In the genomic region with DNA sequence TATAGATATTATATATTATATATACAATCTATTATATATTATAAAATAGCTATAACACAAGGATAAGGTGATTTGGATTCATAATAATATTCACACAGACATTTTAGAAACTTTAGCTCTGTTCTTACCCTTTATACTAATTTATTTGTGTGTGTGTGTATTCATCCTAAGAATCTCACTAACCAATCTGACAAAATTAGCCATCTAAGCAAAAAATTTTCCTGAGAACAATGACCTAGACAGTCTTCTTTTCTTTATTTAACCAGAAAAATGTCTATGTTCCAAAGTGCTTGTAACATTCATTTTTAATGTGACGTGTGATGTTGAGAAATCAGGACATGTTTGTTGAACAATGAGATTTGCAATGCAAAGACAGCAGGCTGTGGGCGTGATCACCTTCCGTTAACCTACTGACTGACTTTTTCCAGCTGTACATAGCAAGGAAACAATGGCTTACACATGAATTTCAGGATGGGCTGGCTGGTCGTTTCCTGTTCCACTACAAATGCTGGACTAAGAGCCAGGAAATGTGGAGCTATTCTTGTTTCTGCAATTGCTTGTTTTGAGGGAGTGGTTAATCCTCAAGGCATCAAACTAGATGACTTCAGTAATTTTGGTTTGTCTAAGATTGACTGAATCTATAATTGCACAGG, we compare ENCODE assay signal across 14 cellular contexts.
DNase-seq lines count a peak whose midpoint lies in the region; ATAC-seq and TF ChIP-seq lines count a peak whose summit lies in the region.
"Had no signal": no experiment of that assay in that cellular context is flagged by ENCODE, and none has a peak within 500 bp of the region (broad histone marks: within the 10 kb centered on the region; RNA-seq: fewer than 3 reads in every experiment).

No MANE protein-coding gene starts in this region.

- peaks cover 0 to 9% (median 0%) of the 10 kb centered on the region in 5 donors for H3K27me3 Mint-ChIP-seq in naive thymus-derived CD4-positive, alpha-beta T cell

- no peaks in the 10 kb centered on the region for H3K36me3 Mint-ChIP-seq in naive thymus-derived CD4-positive, alpha-beta T cell

- H3K9me3 Mint-ChIP-seq in naive thymus-derived CD4-positive, alpha-beta T cell, result peaks cover 0 to 3% (median 0%) of the 10 kb centered on the region in 11 donors

- no peak overlapping the region for H3K27ac Mint-ChIP-seq in naive thymus-derived CD4-positive, alpha-beta T cell

- no peak for TF ChIP-seq CTCF in fibroblast of mammary gland (conservative IDR thresholded peaks at IDR 0.05; ENCODE audit: control insufficient read depth, insufficient read depth, low read depth, low read length)
- no peak for TF ChIP-seq CTCF in liver (IDR thresholded peaks at IDR 0.05; ENCODE audit: low read depth, low read length, missing input control)
- TF ChIP-seq CTCF in thyroid gland (IDR thresholded peaks at IDR 0.05), result no peak
- TF ChIP-seq CTCF in coronary artery (IDR thresholded peaks at IDR 0.05), result no peak

- no peak overlapping the region for H3K9ac ChIP-seq in adipocyte (ENCODE audit: low read length)
- H3K9ac ChIP-seq in liver (ENCODE audit: low read depth in 1 of 2, low read length in 2 of 2), result no peak overlapping the region

- POLR2A ChIA-PET in naive thymus-derived CD4-positive, alpha-beta T cell (lab: Charles Lee), result no interaction called here

- no peak for ATAC-seq in HG03039 (IDR thresholded peaks at IDR 0.05; ENCODE audit: unreplicated experiment)
- ATAC-seq in naive thymus-derived CD4-positive, alpha-beta T cell, result no peak

- 41% methylated on average over 4 of the region's 4 CpGs for WGBS in liver
- 51 to 58% methylated on average over 4 of the region's 4 CpGs for WGBS in thyroid gland, 2 donors

- intact Hi-C loops in thyroid gland (cut with DNase I), result no loop called here
- intact Hi-C loops in naive thymus-derived CD4-positive, alpha-beta T cell (cut with micrococcal nuclease), result no loop called here

- H3K27me3 ChIP-seq in adipocyte (replicated peaks; ENCODE audit: control insufficient read depth, insufficient read depth, low read length), result peaks cover 4% of the 10 kb centered on the region
- peaks cover 0 to 3% (median 0%) of the 10 kb centered on the region in 4 donors for H3K27me3 ChIP-seq in liver (ENCODE audit: control insufficient read depth in 4 of 4, insufficient read depth in 4 of 4, low read length in 3 of 4)
- H3K27me3 ChIP-seq in thyroid gland, result no peaks in the 10 kb centered on the region
- no peaks in the 10 kb centered on the region for H3K27me3 ChIP-seq in naive thymus-derived CD4-positive, alpha-beta T cell (ENCODE audit: control insufficient read depth in 2 of 2, insufficient read depth in 2 of 2, low read length in 2 of 2)

- no peaks in the 10 kb centered on the region for H3K36me3 ChIP-seq in adipocyte (ENCODE audit: control insufficient read depth, insufficient read depth, low read length, severe bottlenecking)
- H3K36me3 ChIP-seq in liver (ENCODE audit: control insufficient read depth in 4 of 4, insufficient read depth in 3 of 4, low read depth in 1 of 4, low read length in 3 of 4), result no peaks in the 10 kb centered on the region
- no peaks in the 10 kb centered on the region for H3K36me3 ChIP-seq in thyroid gland
- no peaks in the 10 kb centered on the region for H3K36me3 ChIP-seq in naive thymus-derived CD4-positive, alpha-beta T cell (ENCODE audit: control insufficient read depth in 2 of 3, insufficient read depth in 3 of 3, low read length in 3 of 3)
- H3K36me3 ChIP-seq: thoracic aorta had no signal

- H3K4me3 ChIP-seq in adipocyte (ENCODE audit: low read length) (no peak overlapping the region), fibroblast of mammary gland (ENCODE audit: control insufficient read depth, low read depth, low read length) (no peak overlapping the region), liver (ENCODE audit: low read depth in 1 of 3, low read length in 3 of 3) (no peak overlapping the region), thyroid gland (replicated peaks in 1 of 3) (no peak overlapping the region), coronary artery (no peak overlapping the region)
- H3K4me3 ChIP-seq in naive thymus-derived CD4-positive, alpha-beta T cell (ENCODE audit: low read length), result no peak overlapping the region
- H3K4me3 ChIP-seq: thoracic aorta had no signal

- peaks cover 0 to 3% (median 0%) of the 10 kb centered on the region in 7 donors for H3K4me1 Mint-ChIP-seq in naive thymus-derived CD4-positive, alpha-beta T cell

- no peak for TF ChIP-seq RAD21 in liver (IDR thresholded peaks at IDR 0.05)

- H3K4me1 ChIP-seq in adipocyte (ENCODE audit: control insufficient read depth, insufficient read depth, low read length) (peaks cover 4% of the 10 kb centered on the region), liver (ENCODE audit: control insufficient read depth in 4 of 4, insufficient read depth in 4 of 4, low read length in 3 of 4) (no peaks in the 10 kb centered on the region), thyroid gland (no peaks in the 10 kb centered on the region)
- H3K4me1 ChIP-seq in naive thymus-derived CD4-positive, alpha-beta T cell (ENCODE audit: control insufficient read depth in 2 of 2, insufficient read depth in 2 of 2, low read length in 2 of 2), result no peaks in the 10 kb centered on the region

- H3K9me3 ChIP-seq in adipocyte (ENCODE audit: control insufficient read depth, low read length) (no peaks in the 10 kb centered on the region), liver (ENCODE audit: control insufficient read depth in 4 of 4, low read length in 3 of 4) (no peaks in the 10 kb centered on the region), thyroid gland (no peaks in the 10 kb centered on the region)
- H3K9me3 ChIP-seq in naive thymus-derived CD4-positive, alpha-beta T cell (ENCODE audit: control insufficient read depth in 2 of 3, low read length in 3 of 3), result no peaks in the 10 kb centered on the region
- H3K9me3 ChIP-seq: thoracic aorta had no signal

- H3K27ac ChIP-seq in liver (ENCODE audit: low read depth in 1 of 2, low read length in 2 of 2), result peak overlapping the region in 1 of 2 donors; percentile 17
- peak overlapping the region in 2 of 3 donors; percentile 45 to 49 for H3K27ac ChIP-seq in thyroid gland
- H3K27ac ChIP-seq in coronary artery, result peak overlapping the region in 1 of 2 donors; percentile 70
- no peak overlapping the region for H3K27ac ChIP-seq in naive thymus-derived CD4-positive, alpha-beta T cell (ENCODE audit: low read depth, low read length)
- H3K27ac ChIP-seq: thoracic aorta had no signal

- DNase-seq in adipocyte (ENCODE audit: low read depth) (peak; percentile 55), fibroblast of mammary gland (ENCODE audit: low read depth) (peak; percentile 7), thyroid gland (peak in 1 of 2 donors; percentile 20), coronary artery (ENCODE audit: low spot score) (no peak), NCI-H345 (lab: John Stamatoyannopoulos, UW) (no peak)
- DNase-seq in naive thymus-derived CD4-positive, alpha-beta T cell, result no peak
- DNase-seq: activated CD4-positive, alpha-beta T cell treated with anti-CD3 and anti-CD28 coated beads, Interleukin-2, amount 50 U/mL, for 1 hour; activated effector memory CD4-positive, alpha-beta T cell treated with Interleukin-2 at 50 U/mL for 16 hours; head of caudate nucleus; NCI-H1694 treated with DMSO at 0.1 percent for 48 hours; T-helper 1 cell had no signal

- CTCF ChIA-PET in naive thymus-derived CD4-positive, alpha-beta T cell (lab: Charles Lee), result interaction anchor here (0.6 kb wide), 1 partner anchor 953 kb away, joined by 4 read pairs; no protein-coding TSS in a partner anchor

- no peak overlapping the region for H3K4me3 Mint-ChIP-seq in naive thymus-derived CD4-positive, alpha-beta T cell

- no peak for TF ChIP-seq POLR2A in thyroid gland (IDR thresholded peaks at IDR 0.05)

TF ChIP-seq in liver, 16 proteins besides CTCF, POLR2A, EP300 and RAD21:
- TF ChIP-seq NR2F2 (IDR thresholded peaks at IDR 0.05), result peak; percentile 80
- TF ChIP-seq YY1 (IDR thresholded peaks at IDR 0.05), result peak; percentile 22
- TF ChIP-seq SP1 (IDR thresholded peaks at IDR 0.05), result peak; percentile 52
- no peak for TF ChIP-seq HNF4A (conservative IDR thresholded peaks at IDR 0.05)
- peak; percentile 38 to 62 for TF ChIP-seq JUND (IDR thresholded peaks at IDR 0.05)

Comparison
In these comparisons a context has a peak if more than half of its experiments do, and no peak if none do; other contexts are left out.
1. DNase-seq: peak in adipocyte (single experiment) and fibroblast of mammary gland (single experiment); none in coronary artery (single experiment), NCI-H345 (single experiment) and naive thymus-derived CD4-positive, alpha-beta T cell (0 of 9).